ENCODE assay signal across 8 cellular contexts in the genomic region with DNA sequence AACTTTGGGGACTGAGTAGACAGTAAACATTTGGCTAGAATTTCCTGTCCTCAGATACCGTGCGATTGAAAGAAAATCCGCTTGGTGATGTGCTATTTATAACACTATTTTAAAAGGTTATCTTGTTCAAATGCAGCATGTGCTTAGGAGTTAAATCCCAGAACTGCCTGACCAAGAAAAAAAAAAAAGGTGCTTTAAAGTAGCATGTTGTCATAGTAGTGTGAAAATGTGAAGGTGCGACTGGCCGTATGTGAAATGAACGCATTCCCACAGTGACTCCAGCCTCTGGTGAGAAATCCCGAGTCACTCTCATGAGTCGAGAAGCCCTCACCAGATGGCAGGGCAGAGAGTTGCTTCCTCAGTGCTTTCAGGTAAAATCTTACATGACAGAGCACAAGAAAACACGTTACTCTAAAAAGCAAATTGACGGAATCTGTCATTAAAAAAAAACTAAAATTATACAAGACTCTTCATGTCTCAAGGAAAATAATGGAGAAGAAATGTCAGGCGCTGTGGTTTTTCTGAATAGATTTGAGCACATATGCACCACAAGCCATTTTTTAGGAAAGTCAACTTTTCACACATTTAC. TPM values are rescaled to one million over a fixed set of nuclear protein-coding genes. Genes with fewer than 3 reads are reported as not detected.
DNase-seq lines count a peak whose midpoint lies in the region; ATAC-seq, FAIRE-seq and TF ChIP-seq lines count a peak whose summit lies in the region.

No MANE protein-coding gene starts in this region.

- H4K91ac ChIP-seq in IMR-90 (ENCODE audit: insufficient read depth, low read depth, low read length): no peak overlapping the region; the same call in 1 of the 2 replicates
- peak overlapping the region; percentile 54 for H4K91ac ChIP-seq in mesenchymal stem cell (ENCODE audit: low read length)

- H2BK5ac ChIP-seq in IMR-90 (ENCODE audit: low read depth, low read length, poor library complexity, severe bottlenecking): no peak overlapping the region
- H2BK5ac ChIP-seq in mesenchymal stem cell (ENCODE audit: low read depth, low read length, poor library complexity, severe bottlenecking): no peak overlapping the region

- H3K18ac ChIP-seq in IMR-90 (ENCODE audit: low read depth, low read length) (no peak overlapping the region), mesenchymal stem cell (ENCODE audit: low read depth in 1 of 2, low read length in 2 of 2) (peak overlapping the region in 1 of 2 experiments; percentile 48)

- no peak overlapping the region for H2AK9ac ChIP-seq in IMR-90 (replicated peaks; ENCODE audit: low read depth, low read length, poor library complexity)

- peak overlapping the region in 10 of 11 experiments; percentile 64 to 98 (median 88); a peak in 17 of 22 replicates for H3K9ac ChIP-seq in BLaER1 treated with 17β-estradiol and CSF1 and Interleukin-3, amounts not matched to agents 10 nM and 100 nM
- no peak overlapping the region for H3K9ac ChIP-seq in IMR-90 (ENCODE audit: low read depth, low read length)
- no peak overlapping the region for H3K9ac ChIP-seq in GM12878 (ENCODE audit: control insufficient read depth, insufficient read depth, low read length)
- H3K9ac ChIP-seq in mesenchymal stem cell (ENCODE audit: low read length): peak overlapping the region; percentile 94

- H3K56ac ChIP-seq in IMR-90 (ENCODE audit: extremely low read depth, insufficient read depth, low read length): no peak overlapping the region

- H3K27ac ChIP-seq in BLaER1 treated with 17β-estradiol and CSF1 and Interleukin-3, amounts not matched to agents 10 nM and 100 nM: peak overlapping the region; percentile 94 to 100 (median 97)
- H3K27ac ChIP-seq in IMR-90 (ENCODE audit: insufficient read depth, low read length): no peak overlapping the region
- no peak overlapping the region for H3K27ac ChIP-seq in GM12878 (ENCODE audit: control insufficient read depth, insufficient read depth)
- H3K27ac ChIP-seq in mesenchymal stem cell (ENCODE audit: low read length, poor library complexity, severe bottlenecking): peak overlapping the region; percentile 77

- H3K79me1 ChIP-seq in IMR-90 (ENCODE audit: low read depth in 1 of 2, low read length in 2 of 2) (peaks cover 0 to 21% of the 10 kb centered on the region in 2 experiments; a peak in 2 of 4 replicates), mesenchymal stem cell (replicated peaks; ENCODE audit: low read length, poor library complexity, severe bottlenecking) (no peaks in the 10 kb centered on the region)

- no peaks in the 10 kb centered on the region for H4K20me1 ChIP-seq in BLaER1 treated with 17β-estradiol and CSF1 and Interleukin-3, amounts not matched to agents 10 nM and 100 nM
- H4K20me1 ChIP-seq in IMR-90 (ENCODE audit: insufficient read depth, low read length) (no peaks in the 10 kb centered on the region), GM12878 (ENCODE audit: control insufficient read depth, insufficient read depth) (no peaks in the 10 kb centered on the region)

- dilution Hi-C loops in IMR-90 (cut with HindIII; ENCODE audit: low sequenced_read_pairs, unreplicated experiment): no loop called here

- H2BK15ac ChIP-seq in IMR-90 (ENCODE audit: low read depth, low read length) (0 out of 3 replicates have a peak overlapping the region, but pooled peaks have one; percentile 34), mesenchymal stem cell (ENCODE audit: low read depth, poor library complexity, severe bottlenecking) (no peak overlapping the region)

- TF ChIP-seq CTCF in IMR-90 (conservative IDR thresholded peaks at IDR 0.05; ENCODE audit: low read depth, low read length) (no peak), GM12878 (IDR thresholded peaks at IDR 0.05 in 2 of 3, conservative IDR thresholded peaks at IDR 0.05 in 1 of 3; ENCODE audit: control insufficient read depth in 2 of 3, extremely low read depth in 1 of 3, insufficient read depth in 1 of 3, low read depth in 3 of 3, low read length in 3 of 3) (no peak), omental fat pad (IDR thresholded peaks at IDR 0.05) (no peak)

- BruUV-seq in IMR-90 (replicated peaks; lab: Mats Ljungman, UMichigan): no TSS peak
- BruUV-seq in GM12878 (replicated peaks; lab: Mats Ljungman, UMichigan): no TSS peak

- H4K5ac ChIP-seq in IMR-90 (ENCODE audit: low read depth, low read length): 0 out of 2 replicates have a peak overlapping the region, but pooled peaks have one; percentile 21

- H2BK20ac ChIP-seq in IMR-90 (ENCODE audit: low read depth, low read length): no peak overlapping the region; the same call in 1 of the 2 replicates

- H3K14ac ChIP-seq in IMR-90 (replicated peaks; ENCODE audit: low read depth, low read length) (0 out of 2 replicates have a peak overlapping the region, but pooled peaks have one; percentile 36), mesenchymal stem cell (ENCODE audit: low read length in 2 of 2) (no peak overlapping the region)

- intact Hi-C loops in IMR-90 (cut with micrococcal nuclease): no loop called here
- intact Hi-C loops in GM12878 (cut with micrococcal nuclease; ENCODE audit: unreplicated experiment): no loop called here

- H3K27me3 ChIP-seq in BLaER1 treated with 17β-estradiol and CSF1 and Interleukin-3, amounts not matched to agents 10 nM and 100 nM: no peaks in the 10 kb centered on the region
- no peaks in the 10 kb centered on the region for H3K27me3 ChIP-seq in IMR-90 (ENCODE audit: control insufficient read depth, insufficient read depth, low read length)
- no peaks in the 10 kb centered on the region for H3K27me3 ChIP-seq in GM12878 (replicated peaks in 1 of 2; ENCODE audit: control insufficient read depth in 2 of 2, insufficient read depth in 2 of 2, low read length in 1 of 2)
- no peaks in the 10 kb centered on the region for H3K27me3 ChIP-seq in mesenchymal stem cell (ENCODE audit: control insufficient read depth in 1 of 2, insufficient read depth in 1 of 2, low read length in 2 of 2)

- no peak overlapping the region for H3K4me3 ChIP-seq in BLaER1 treated with 17β-estradiol and CSF1 and Interleukin-3, amounts not matched to agents 10 nM and 100 nM
- no peak overlapping the region for H3K4me3 ChIP-seq in IMR-90 (ENCODE audit: insufficient read depth, low read depth, low read length)
- no peak overlapping the region for H3K4me3 ChIP-seq in GM12878
- H3K4me3 ChIP-seq in mesenchymal stem cell (ENCODE audit: insufficient read depth in 1 of 2, low read depth in 1 of 2, low read length in 2 of 2): no peak overlapping the region

- CTCF ChIA-PET in IMR-90 (lab: Yijun Ruan, JAX): no interaction called here
- CTCF ChIA-PET in GM12878 (lab: Yijun Ruan, JAX): no interaction called here

- no peaks in the 10 kb centered on the region for H3K36me3 ChIP-seq in BLaER1 treated with 17β-estradiol and CSF1 and Interleukin-3, amounts not matched to agents 10 nM and 100 nM
- H3K36me3 ChIP-seq in IMR-90 (ENCODE audit: control insufficient read depth, insufficient read depth, low read length) (no peaks in the 10 kb centered on the region), GM12878 (ENCODE audit: control insufficient read depth in 2 of 2, insufficient read depth in 2 of 2, low read length in 1 of 2) (no peaks in the 10 kb centered on the region), mesenchymal stem cell (ENCODE audit: control insufficient read depth in 1 of 2, insufficient read depth in 2 of 2, low read depth in 1 of 2, low read length in 2 of 2) (no peaks in the 10 kb centered on the region)

- ATAC-seq in IMR-90 (ENCODE audit: low read depth) (no peak), GM12878 (no peak), omental fat pad (ENCODE audit: low FRiP score) (no peak), GM18909 (IDR thresholded peaks at IDR 0.05; ENCODE audit: poor library complexity, unreplicated experiment) (no peak)

- H3K9me3 ChIP-seq in BLaER1 treated with 17β-estradiol and CSF1 and Interleukin-3, amounts not matched to agents 10 nM and 100 nM (replicated peaks in 1 of 11): peaks cover 0 to 7% (median 0%) of the 10 kb centered on the region in 11 experiments; a peak in 3 of 22 replicates
- H3K9me3 ChIP-seq in IMR-90 (ENCODE audit: control insufficient read depth, insufficient read depth, low read length) (no peaks in the 10 kb centered on the region), GM12878 (replicated peaks; ENCODE audit: control insufficient read depth, insufficient read depth, low read length) (no peaks in the 10 kb centered on the region), mesenchymal stem cell (ENCODE audit: control insufficient read depth, low read length) (no peaks in the 10 kb centered on the region)

- RAD21 ChIA-PET in GM12878 (lab: Charles Lee; ENCODE audit: unreplicated experiment): no interaction called here

- 58% methylated on average over 2 of the region's 11 CpGs; no CpG with 5 or more reads in 1 of the 2 experiments for WGBS in IMR-90 (ENCODE audit: extremely low coverage in 2 of 2, insufficient read length in 1 of 2), 2 experiments
- 89% methylated on average over 11 of the region's 11 CpGs for WGBS in GM12878 (ENCODE audit: insufficient coverage, insufficient replicate concordance, low lambda C conversion rate, missing lambda C conversion rate)
- WGBS in mesenchymal stem cell: 26% methylated on average over 6 of the region's 11 CpGs

- FAIRE-seq in GM12878 (lab: Jason Lieb, UNC): no peak

- no peak for TF ChIP-seq EP300 in GM12878 (IDR thresholded peaks at IDR 0.05; ENCODE audit: borderline replicate concordance in 1 of 2, control insufficient read depth in 1 of 2, low read depth in 2 of 2, low read length in 2 of 2)

- H2AK5ac ChIP-seq in IMR-90 (ENCODE audit: low read depth, low read length): no peak overlapping the region
- H2AK5ac ChIP-seq in mesenchymal stem cell (ENCODE audit: low read length, severe bottlenecking): no peak overlapping the region

- peak overlapping the region; percentile 53 to 95 (median 90) for H3K4me2 ChIP-seq in BLaER1 treated with 17β-estradiol and CSF1 and Interleukin-3, amounts not matched to agents 10 nM and 100 nM
- H3K4me2 ChIP-seq in IMR-90 (ENCODE audit: low read depth, low read length) (no peak overlapping the region), GM12878 (ENCODE audit: control insufficient read depth, insufficient read depth) (no peak overlapping the region), mesenchymal stem cell (ENCODE audit: low read length, poor library complexity, severe bottlenecking) (peak overlapping the region; percentile 40)

- H3K4me1 ChIP-seq in BLaER1 treated with 17β-estradiol and CSF1 and Interleukin-3, amounts not matched to agents 10 nM and 100 nM: peaks cover 57 to 65% (median 59%) of the 10 kb centered on the region in 10 experiments
- peaks cover 19% of the 10 kb centered on the region for H3K4me1 ChIP-seq in IMR-90 (ENCODE audit: control insufficient read depth, insufficient read depth, low read length)
- H3K4me1 ChIP-seq in GM12878 (ENCODE audit: control insufficient read depth, insufficient read depth, low read length): peaks cover 30% of the 10 kb centered on the region
- peaks cover 27% of the 10 kb centered on the region for H3K4me1 ChIP-seq in mesenchymal stem cell (ENCODE audit: control insufficient read depth, insufficient read depth, low read depth, low read length)

- TF ChIP-seq POLR2A in IMR-90 (IDR thresholded peaks at IDR 0.05; ENCODE audit: low read depth, low read length): no peak
- TF ChIP-seq POLR2A in GM12878 (IDR thresholded peaks at IDR 0.05; ENCODE audit: low read depth, low read length): no peak

- in situ Hi-C loops in IMR-90 (cut with MboI; ENCODE audit: low sequenced_read_pairs) (no loop called here), GM12878 (cut with MboI) (no loop called here)

- peak overlapping the region; percentile 48 for H3K4ac ChIP-seq in IMR-90 (ENCODE audit: low read depth, low read length)
- no peak overlapping the region for H3K4ac ChIP-seq in mesenchymal stem cell (ENCODE audit: low read depth in 1 of 2, low read length in 2 of 2)

- SMC1A ChIA-PET in GM12878 (lab: Charles Lee; ENCODE audit: uncharacterized antibody, unreplicated experiment): no interaction called here

- no peak overlapping the region for H2AFZ ChIP-seq in IMR-90 (replicated peaks; ENCODE audit: low read length, poor library complexity)
- H2AFZ ChIP-seq in GM12878 (ENCODE audit: control insufficient read depth, low read depth, low read length): no peak overlapping the region; the same call in 1 of the 2 replicates
- H2AFZ ChIP-seq in mesenchymal stem cell (ENCODE audit: low read depth, low read length): no peak overlapping the region

- H3K23ac ChIP-seq in IMR-90 (ENCODE audit: low read depth, low read length): no peak overlapping the region
- no peak overlapping the region for H3K23ac ChIP-seq in mesenchymal stem cell (ENCODE audit: low read length in 2 of 2)

- H4K8ac ChIP-seq in IMR-90 (ENCODE audit: low read depth in 2 of 2, low read length in 2 of 2): no peak overlapping the region
- peak overlapping the region; percentile 48 for H4K8ac ChIP-seq in mesenchymal stem cell (ENCODE audit: low read length)

- peak overlapping the region; percentile 69 to 83 for H2BK12ac ChIP-seq in mesenchymal stem cell (ENCODE audit: low read length in 2 of 2)

- H2BK120ac ChIP-seq in IMR-90 (ENCODE audit: low read depth, low read length) (no peak overlapping the region), mesenchymal stem cell (ENCODE audit: low read depth, low read length) (peak overlapping the region; percentile 55)

- peaks cover 25% of the 10 kb centered on the region for H3K9me1 ChIP-seq in IMR-90 (ENCODE audit: insufficient read depth, low read length)

- no peak for TF ChIP-seq RAD21 in IMR-90 (IDR thresholded peaks at IDR 0.05; ENCODE audit: low read length)
- TF ChIP-seq RAD21 in GM12878 (IDR thresholded peaks at IDR 0.05; ENCODE audit: insufficient read depth, low read depth, low read length): no peak

- peak; percentile 55 for DNase-seq in IMR-90
- no peak for DNase-seq in GM12878 (ENCODE audit: low read depth, low spot score)
- peak; percentile 72 for DNase-seq in mesenchymal stem cell
- DNase-seq in omental fat pad (ENCODE audit: low spot score): no peak
- no peak for DNase-seq in SIG-M5 (lab: John Stamatoyannopoulos, UW)
- DNase-seq in kidney glomerular epithelial cell (lab: John Stamatoyannopoulos, UW): no peak

- no peaks in the 10 kb centered on the region for H3K79me2 ChIP-seq in GM12878 (ENCODE audit: control insufficient read depth, insufficient read depth, low read length)

- POLR2A ChIA-PET in IMR-90 (lab: Charles Lee; ENCODE audit: unreplicated experiment): no interaction called here
- POLR2A ChIA-PET in GM12878 (lab: Charles Lee): interaction anchor here (1.1 kb wide), 1 partner anchor 20 kb away, joined by 4 read pairs; no protein-coding TSS in a partner anchor

RNA-seq across cellular contexts. Expression of gene KLF6, which starts 18.4 kb away (rescaled TPM):
- total RNA-seq in IMR-90 (2012; rRNA removed) (69.0 and 98.6 TPM in 2 replicates), GM12878 (2014; rRNA removed) (17.6 and 19.9 TPM in 2 replicates), GM12878 (2014; rRNA removed; fragmentation: Illumina TruSeq; extraction: Trizol) (16.1 and 16.2 TPM in 2 replicates), GM12878 (2021) (42.1 and 47.3 TPM in 2 replicates), omental fat pad (100 to 1,000 TPM; 185 to 404 (median 276) TPM)
- polyA plus RNA-seq in IMR-90 (2012; rRNA removed) (123 and 175 TPM in 2 replicates), GM12878 (2011; rRNA removed) (31.5 and 32.0 TPM in 2 replicates), GM12878 (2014; fragmentation: Illumina TruSeq; extraction: Trizol) (21.6 and 26.4 TPM in 2 replicates), GM12878 (2014; fragmentation: Nextera tagmentation; extraction: Ambion mirVana) (10 to 100 TPM in 1 of 2 experiments, 1 to 10 TPM in 1; 7.4 to 15.4 TPM), GM12878 (2014; rRNA removed) (20.2 and 25.4 TPM in 2 replicates), GM12878 (2016; fragmentation: Nextera tagmentation; extraction: Ambion mirVana) (10 to 100 TPM; 48.6 to 54.1 TPM)
- 70.4 and 114 TPM in 2 replicates for polyA plus RNA-seq in IMR-90 (2012; cell fraction: cytosol; rRNA removed)
- 720 and 827 TPM in 2 replicates for polyA plus RNA-seq in IMR-90 (2012; cell fraction: nucleus; rRNA removed; ENCODE audit: low replicate concordance)
- 102 and 109 TPM in 2 replicates for total RNA-seq in GM12878 (2013; cell fraction: nucleolus; rRNA removed)
- polyA plus RNA-seq in GM12878 (2011; ENCODE audit: low read depth): 25.2 TPM
- polyA plus RNA-seq in GM12878 (2011; cell fraction: cytosol; rRNA removed): 29.9 and 31.3 TPM in 2 replicates
- 60.5 and 74.6 TPM in 2 replicates for polyA plus RNA-seq in GM12878 (2011; cell fraction: nucleus; rRNA removed)
- 49.8 and 49.9 TPM in 2 replicates for polyA plus RNA-seq in GM12878 (2012)
- polyA minus RNA-seq in GM12878 (2011; rRNA and poly(A)+ RNA removed): 78.3 and 96.8 TPM in 2 replicates
- 15.2 and 23.9 TPM in 2 replicates for polyA minus RNA-seq in GM12878 (2011; cell fraction: cytosol; rRNA and poly(A)+ RNA removed)
- polyA minus RNA-seq in GM12878 (2011; cell fraction: nucleus; rRNA and poly(A)+ RNA removed): 201 and 273 TPM in 2 replicates
- 195 TPM for polyA plus RNA-seq in mesenchymal stem cell (2013, experiment 1 of 2)
- 183 TPM for polyA plus RNA-seq in mesenchymal stem cell (2013, experiment 2 of 2)

Comparison
In these comparisons a context has a peak if more than half of its experiments do, and no peak if none do; other contexts are left out.
1. H3K27ac ChIP-seq: peak in BLaER1 treated with 17β-estradiol and CSF1 and Interleukin-3, amounts not matched to agents 10 nM and 100 nM (11 of 11) and mesenchymal stem cell (single experiment); none in IMR-90 (single experiment) and GM12878 (single experiment).
2. H3K4me2 ChIP-seq: peak in BLaER1 treated with 17β-estradiol and CSF1 and Interleukin-3, amounts not matched to agents 10 nM and 100 nM (11 of 11) and mesenchymal stem cell (single experiment); none in IMR-90 (single experiment) and GM12878 (single experiment).
3. H3K9ac ChIP-seq: peak in BLaER1 treated with 17β-estradiol and CSF1 and Interleukin-3, amounts not matched to agents 10 nM and 100 nM (10 of 11) and mesenchymal stem cell (single experiment); none in IMR-90 (single experiment) and GM12878 (single experiment).
4. DNase-seq: peak in IMR-90 (single experiment) and mesenchymal stem cell (single experiment); none in GM12878 (single experiment), omental fat pad (single experiment), SIG-M5 (single experiment) and kidney glomerular epithelial cell (single experiment).